Comparison of ENCODE assay signal across 28 cellular contexts in the genomic region with DNA sequence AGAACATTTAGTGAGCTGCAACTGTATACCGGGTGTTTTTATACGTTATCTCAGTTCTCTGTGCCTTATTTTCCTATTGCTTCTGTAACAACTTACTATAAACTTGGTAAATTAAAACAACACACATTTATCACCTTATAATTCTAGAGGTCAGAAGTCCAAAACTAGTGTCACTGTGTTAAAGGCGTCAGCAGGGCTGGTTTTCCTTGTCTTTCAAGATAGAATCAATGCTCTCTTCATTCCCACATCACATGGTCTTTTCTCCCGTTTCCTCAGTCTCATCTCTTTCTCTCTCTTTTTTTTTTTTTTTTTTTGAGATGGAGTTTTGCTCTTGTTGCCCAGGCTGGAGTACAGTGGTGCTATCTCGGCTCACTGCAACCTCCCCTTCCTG. TPM values are rescaled to one million over a fixed set of nuclear protein-coding genes. Genes with fewer than 3 reads are reported as not detected.
"Had no signal": no experiment of that assay in that cellular context is flagged by ENCODE, and none has a peak within 500 bp of the region (broad histone marks: within the 10 kb centered on the region; RNA-seq: fewer than 3 reads in every experiment).

No MANE protein-coding gene starts in this region.

- H3K36me3 Mint-ChIP-seq: naive B cell; natural killer cell; neural progenitor cell; stimulated activated effector memory CD8-positive, alpha-beta T cell treated with anti-CD3 and anti-CD28 coated beads, Interleukin-12 subunit alpha, Interleukin-12 subunit beta, amount 100 ng/mL, for 72 hours had no signal

- DNase-seq: islet precursor cell; lower lobe of right lung; mammary epithelial cell; mesenchymal stem cell; naive B cell; natural killer cell; nephron progenitor cell; occipital lobe; right lobe of liver; stimulated activated CD4-positive, alpha-beta T cell treated with anti-CD3 and anti-CD28 coated beads, Interleukin-2, amount 100 ng/mL, for 24 hours; stimulated activated CD4-positive, alpha-beta T cell treated with anti-CD3 and anti-CD28 coated beads, Interleukin-4, amount 100 ng/mL, for 24 hours; stimulated activated naive CD4-positive, alpha-beta T cell; stomach; testis; thyroid gland; transverse colon; upper lobe of right lung had no signal

- H3K4me1 ChIP-seq: lower lobe of right lung, neural progenitor cell, parathyroid adenoma, psoas muscle, right lobe of liver, thyroid gland, upper lobe of right lung had no signal

- H3K9me3 ChIP-seq: heart right ventricle, lower lobe of right lung, neutrophil, psoas muscle, right lobe of liver, stomach, testis, thyroid gland, transverse colon, upper lobe of right lung had no signal

- H3K36me3 ChIP-seq: heart right ventricle, lower lobe of right lung, neural progenitor cell, neutrophil, right lobe of liver, stomach, thyroid gland, transverse colon, upper lobe of right lung had no signal

- H3K4me3 ChIP-seq: heart right ventricle, hepatocyte, lower lobe of right lung, neural progenitor cell, psoas muscle, right lobe of liver, smooth muscle cell, stomach, testis, thyroid gland, transverse colon, upper lobe of right lung had no signal

- H3K27ac Mint-ChIP-seq: natural killer cell; nephron progenitor cell; neural progenitor cell; stimulated activated effector memory CD8-positive, alpha-beta T cell treated with anti-CD3 and anti-CD28 coated beads, Interleukin-12 subunit alpha, Interleukin-12 subunit beta, amount 100 ng/mL, for 72 hours had no signal

- H3K4me3 Mint-ChIP-seq: naive B cell; natural killer cell; nephron progenitor cell; neural progenitor cell; stimulated activated effector memory CD8-positive, alpha-beta T cell treated with anti-CD3 and anti-CD28 coated beads, Interleukin-12 subunit alpha, Interleukin-12 subunit beta, amount 100 ng/mL, for 72 hours had no signal

- H3K9me3 Mint-ChIP-seq: natural killer cell, nephron progenitor cell, neural progenitor cell had no signal

- ATAC-seq: left lobe of liver; lower lobe of right lung; natural killer cell; psoas muscle; right lobe of liver; stimulated activated effector memory CD8-positive, alpha-beta T cell treated with anti-CD3 and anti-CD28 coated beads, Interleukin-12 subunit alpha, Interleukin-12 subunit beta, amount 100 ng/mL, for 72 hours; upper lobe of right lung had no signal

- H3K4me1 Mint-ChIP-seq: neural progenitor cell had no signal

- H3K27me3 ChIP-seq: heart right ventricle, hepatocyte, neural progenitor cell, neutrophil, right lobe of liver, stomach, testis, thyroid gland, transverse colon, upper lobe of right lung had no signal

- H3K27ac ChIP-seq: hepatocyte, lower lobe of right lung, neural progenitor cell, neutrophil, parathyroid adenoma, psoas muscle, right lobe of liver, stomach, testis, thyroid gland, upper lobe of right lung had no signal

RNA-seq across cellular contexts. Expression of a gene that starts 36.1 kb away (rescaled TPM):
- total RNA-seq: hepatocyte, kidney epithelial cell, mammary epithelial cell, natural killer cell, occipital lobe, osteocyte, smooth muscle cell had no signal

RNA-seq across cellular contexts. Expression of a gene that starts 40.4 kb away (rescaled TPM):
- total RNA-seq: left lobe of liver, osteocyte had no signal
